ENCODE assay signal across 29 cellular contexts in genomic region chr9:13589044-13589737, GRCh38.
"Had no signal": no experiment of that assay in that cellular context is flagged by ENCODE, and none has a peak within 500 bp of the region (broad histone marks: within the 10 kb centered on the region; RNA-seq: fewer than 3 reads in every experiment).

No MANE protein-coding gene starts in this region.

- H3K27me3 Mint-ChIP-seq: activated B cell treated with CpG ODN at 0.5 μM for 24 hours; activated CD4-positive, alpha-beta T cell treated with anti-CD3 and anti-CD28 coated beads for 36 hours; activated naive CD8-positive, alpha-beta T cell treated with anti-CD3 and anti-CD28 coated beads for 36 hours; effector memory CD8-positive, alpha-beta T cell; memory B cell; stimulated activated naive B cell treated with anti-CD40 and anti-IgM and Interleukin-4, amounts not matched to agents 10 μg/mL and 1 μg/mL and 100 μg/mL, for 72 hours had no signal

- H3K27ac Mint-ChIP-seq: activated B cell treated with CpG ODN at 0.5 μM for 24 hours; activated CD4-positive, alpha-beta T cell treated with anti-CD3 and anti-CD28 coated beads for 36 hours; activated naive CD8-positive, alpha-beta T cell treated with anti-CD3 and anti-CD28 coated beads for 36 hours; effector memory CD8-positive, alpha-beta T cell; memory B cell; naive thymus-derived CD8-positive, alpha-beta T cell; stimulated activated naive B cell treated with anti-CD40 and anti-IgM and Interleukin-4, amounts not matched to agents 10 μg/mL and 1 μg/mL and 100 μg/mL, for 72 hours had no signal

- H3K4me2 ChIP-seq: smooth muscle cell had no signal

- DNase-seq: activated B cell treated with CpG ODN at 0.5 μM for 24 hours; activated CD4-positive, alpha-beta T cell treated with anti-CD3 and anti-CD28 coated beads for 36 hours; activated CD4-positive, alpha-beta T cell treated with anti-CD3 and anti-CD28 coated beads, Interleukin-2, amount 50 U/mL, for 4 hours; activated effector memory CD4-positive, alpha-beta T cell treated with Interleukin-2 at 50 U/mL for 16 hours; activated naive CD4-positive, alpha-beta T cell treated with Interleukin-2 at 50 U/mL for 16 hours; activated naive CD8-positive, alpha-beta T cell treated with anti-CD3 and anti-CD28 coated beads for 36 hours; adrenal gland; aorta; body of pancreas; cerebellar nuclear complex; effector memory CD8-positive, alpha-beta T cell; erythroblast; left colon; naive thymus-derived CD8-positive, alpha-beta T cell; pancreas; stimulated activated CD4-positive, alpha-beta T cell treated with anti-CD3 and anti-CD28 coated beads, Interleukin-1b, Interleukin-23, amount 100 ng/mL, for 48 hours; stimulated activated CD4-positive, alpha-beta T cell treated with anti-CD3 and anti-CD28 coated beads, Interleukin-4, amount 100 ng/mL, for 4 hours; stimulated activated CD8-positive, alpha-beta memory T cell treated with anti-CD3 and anti-CD28 coated beads, Interleukin-4, amount 100 ng/mL, for 48 hours; stimulated activated naive B cell treated with anti-CD40 and anti-IgM and Interleukin-4, amounts not matched to agents 10 μg/mL and 1 μg/mL and 100 μg/mL, for 72 hours; stomach; T-helper 2 cell had no signal

- H3K36me3 ChIP-seq: adrenal gland, gastroesophageal sphincter, pancreas, prostate gland, stomach, suprapubic skin, tibial nerve had no signal

- H3K9me3 Mint-ChIP-seq: activated B cell treated with CpG ODN at 0.5 μM for 24 hours; activated naive CD8-positive, alpha-beta T cell treated with anti-CD3 and anti-CD28 coated beads for 36 hours had no signal

- H3K4me1 ChIP-seq: body of pancreas, pancreas had no signal

- H3K9me3 ChIP-seq: adrenal gland, body of pancreas, gastroesophageal sphincter, pancreas, prostate gland, stomach, suprapubic skin, tibial nerve had no signal

- ATAC-seq: activated CD4-positive, alpha-beta T cell treated with anti-CD3 and anti-CD28 coated beads for 36 hours; body of pancreas; effector memory CD8-positive, alpha-beta T cell; left colon; naive thymus-derived CD8-positive, alpha-beta T cell; pancreas; stimulated activated naive B cell treated with anti-CD40 and anti-IgM and Interleukin-4, amounts not matched to agents 10 μg/mL and 1 μg/mL and 100 μg/mL, for 72 hours had no signal

- H3K27ac ChIP-seq: body of pancreas, prostate gland, suprapubic skin had no signal

- H3K27me3 ChIP-seq: adrenal gland, body of pancreas, gastroesophageal sphincter, pancreas, stomach, suprapubic skin, tibial nerve had no signal

- H3K36me3 Mint-ChIP-seq: activated naive CD8-positive, alpha-beta T cell treated with anti-CD3 and anti-CD28 coated beads for 36 hours; memory B cell; naive thymus-derived CD8-positive, alpha-beta T cell; stimulated activated naive B cell treated with anti-CD40 and anti-IgM and Interleukin-4, amounts not matched to agents 10 μg/mL and 1 μg/mL and 100 μg/mL, for 72 hours had no signal

- H3K4me3 ChIP-seq: adrenal gland, body of pancreas, coronary artery, gastroesophageal sphincter, pancreas, prostate gland, smooth muscle cell, stomach, suprapubic skin, tibial nerve had no signal

- H3K4me1 Mint-ChIP-seq: activated B cell treated with CpG ODN at 0.5 μM for 24 hours; activated CD4-positive, alpha-beta T cell treated with anti-CD3 and anti-CD28 coated beads for 36 hours; activated naive CD8-positive, alpha-beta T cell treated with anti-CD3 and anti-CD28 coated beads for 36 hours; memory B cell; naive thymus-derived CD8-positive, alpha-beta T cell; stimulated activated naive B cell treated with anti-CD40 and anti-IgM and Interleukin-4, amounts not matched to agents 10 μg/mL and 1 μg/mL and 100 μg/mL, for 72 hours had no signal

- H3K4me3 Mint-ChIP-seq: activated B cell treated with CpG ODN at 0.5 μM for 24 hours; activated CD4-positive, alpha-beta T cell treated with anti-CD3 and anti-CD28 coated beads for 36 hours; activated naive CD8-positive, alpha-beta T cell treated with anti-CD3 and anti-CD28 coated beads for 36 hours; effector memory CD8-positive, alpha-beta T cell; memory B cell; naive thymus-derived CD8-positive, alpha-beta T cell; neural crest cell; stimulated activated naive B cell treated with anti-CD40 and anti-IgM and Interleukin-4, amounts not matched to agents 10 μg/mL and 1 μg/mL and 100 μg/mL, for 72 hours had no signal
